ENCODE assay signal across 8 cellular contexts in the genomic region with DNA sequence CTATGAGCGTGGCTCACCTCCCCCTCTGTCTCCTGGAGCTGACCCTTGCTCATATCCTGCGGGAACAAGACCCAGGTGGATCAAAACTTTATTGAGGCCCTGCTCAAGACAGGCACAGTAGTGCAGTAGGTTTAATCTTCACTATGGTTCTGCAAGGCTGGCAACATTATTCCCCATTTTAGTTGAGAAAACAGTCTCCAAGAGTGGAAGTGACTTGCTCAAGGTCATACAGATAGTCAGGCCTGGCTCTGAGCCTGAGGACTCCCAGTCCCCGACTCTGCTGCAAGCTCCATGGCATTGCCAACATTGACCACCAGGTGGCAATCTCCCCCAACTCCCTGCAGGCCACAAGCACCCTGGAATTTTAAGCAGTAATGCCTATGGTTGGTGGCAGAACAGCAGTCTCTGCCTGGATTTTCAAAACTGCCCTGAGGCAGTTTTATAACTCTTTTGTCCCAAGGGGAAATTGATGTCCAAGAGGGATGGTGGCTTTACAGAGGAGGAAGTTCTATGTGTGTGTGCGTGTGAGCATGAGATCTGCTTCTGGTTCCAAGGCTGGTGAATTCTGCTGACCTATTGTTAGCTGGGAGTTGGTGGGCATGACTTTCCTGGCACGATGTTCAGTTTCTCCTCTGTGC. TPM values are rescaled to one million over a fixed set of nuclear protein-coding genes. Genes with fewer than 3 reads are reported as not detected.
DNase-seq lines count a peak whose midpoint lies in the region; ATAC-seq, FAIRE-seq and TF ChIP-seq lines count a peak whose summit lies in the region.

No MANE protein-coding gene starts in this region.

- intact Hi-C loops in left lung (cut with DNase I), result no loop called here

- no peaks in the 10 kb centered on the region for H3K4me1 ChIP-seq in left lung

- H3K9me3 ChIP-seq in left lung, result no peaks in the 10 kb centered on the region

- TF ChIP-seq POLR2A in GM12892 (IDR thresholded peaks at IDR 0.05; ENCODE audit: low read depth, low read length), result no peak

- ATAC-seq in HG03097 (IDR thresholded peaks at IDR 0.05; ENCODE audit: low FRiP score, unreplicated experiment) (peak; percentile 57), left lung (peak; percentile 99), GM21717 (IDR thresholded peaks at IDR 0.05; ENCODE audit: unreplicated experiment) (no peak)

- TF ChIP-seq CTCF in choroid plexus epithelial cell (conservative IDR thresholded peaks at IDR 0.05; ENCODE audit: low read depth, low read length), result peak; percentile 99
- TF ChIP-seq CTCF in left lung (IDR thresholded peaks at IDR 0.05), result peak; percentile 97 to 99

- DNase-seq in GM12892 (ENCODE audit: insufficient read length), result peak; percentile 49
- peak; percentile 72 to 87 for DNase-seq in NCI-H446 (lab: John Stamatoyannopoulos, UW)
- DNase-seq in activated CD4-positive, alpha-beta T cell treated with anti-CD3 and anti-CD28 coated beads for 4 hours, result peak; percentile 63 to 74
- peak; percentile 93 for DNase-seq in choroid plexus epithelial cell (ENCODE audit: low read depth)
- peak; percentile 77 to 84 for DNase-seq in left lung
- DNase-seq in stimulated activated CD4-positive, alpha-beta T cell treated with anti-CD3 and anti-CD28 coated beads, Interleukin-4, amount 100 ng/mL, for 4 hours, result peak; percentile 61 to 71

- H3K27ac ChIP-seq in left lung, result no peak overlapping the region

- H3K36me3 ChIP-seq in left lung, result no peaks in the 10 kb centered on the region

- H3K4me3 ChIP-seq in choroid plexus epithelial cell (ENCODE audit: low read depth, low read length), result no peak overlapping the region
- no peak overlapping the region for H3K4me3 ChIP-seq in left lung

- no peaks in the 10 kb centered on the region for H3K27me3 ChIP-seq in left lung

- peak; percentile 93 for FAIRE-seq in GM12892 (lab: Jason Lieb, UNC)

RNA-seq across cellular contexts. Expression of gene NEU3, which starts 34.1 kb away (rescaled TPM):
- polyA plus RNA-seq in GM12892 (2012; ENCODE audit: missing spikeins), result 8.6 TPM
- 10 to 100 TPM in 1 of 2 donors, 1 to 10 TPM in 1; 9.7 to 12.0 TPM for total RNA-seq in left lung
